In genomic region chr21:43361493-43362296, GRCh38 we compare ENCODE assay signal across 8 cellular contexts.
DNase-seq lines count a peak whose midpoint lies in the region; ATAC-seq and TF ChIP-seq lines count a peak whose summit lies in the region.

No MANE protein-coding gene starts in this region.

- H3K27ac Mint-ChIP-seq in nephron, result peak overlapping the region; percentile 18 to 92 (median 68)

- DNase-seq in GM12864 (ENCODE audit: low read depth), result peak; percentile 63
- peak; percentile 15 to 19 for DNase-seq in activated CD4-positive, alpha-beta T cell treated with anti-CD3 and anti-CD28 coated beads for 24 hours (ENCODE audit: low read depth in 2 of 2)
- DNase-seq in effector CD8-positive, alpha-beta T cell (lab: John Stamatoyannopoulos, UW), result peak; percentile 47
- no peak for DNase-seq in ACHN
- DNase-seq in D341Med (ENCODE audit: low spot score), result no peak
- no peak for DNase-seq in NCI-H187 (lab: John Stamatoyannopoulos, UW)

- no peaks in the 10 kb centered on the region for H3K36me3 Mint-ChIP-seq in nephron (ENCODE audit: low read depth)

- H3K4me3 Mint-ChIP-seq in nephron, result peak overlapping the region; percentile 40 to 59 (median 53)

- TF ChIP-seq CTCF in GM12864 (IDR thresholded peaks at IDR 0.05; ENCODE audit: low read depth, low read length, missing control alignments) (no peak), nephron (IDR thresholded peaks at IDR 0.05; ENCODE audit: unreplicated experiment in 3 of 3) (no peak)

- in situ Hi-C loops in ACHN (cut with HindIII; ENCODE audit: low pct_ligation_motif_present, low pct_unique_long_range_greater_than_20kb, low sequenced_read_pairs), result no loop called here

- peak; percentile 59 for ATAC-seq in HG03045 (IDR thresholded peaks at IDR 0.05; ENCODE audit: unreplicated experiment)

- H3K9me3 Mint-ChIP-seq in nephron, result no peaks in the 10 kb centered on the region

- H3K27me3 Mint-ChIP-seq in nephron (ENCODE audit: low read depth), result peaks cover 36% of the 10 kb centered on the region

- peak overlapping the region; percentile 39 for H3K4me3 ChIP-seq in GM12864 (ENCODE audit: low read depth, low read length)

- peaks cover 60% of the 10 kb centered on the region for H3K4me1 Mint-ChIP-seq in nephron

Comparison
In these comparisons a context has a peak if more than half of its experiments do, and no peak if none do; other contexts are left out.
1. DNase-seq: peak in GM12864 (single experiment), activated CD4-positive, alpha-beta T cell treated with anti-CD3 and anti-CD28 coated beads for 24 hours (2 of 2) and effector CD8-positive, alpha-beta T cell (single experiment); none in ACHN (single experiment), D341Med (single experiment) and NCI-H187 (0 of 2).